8 cellular contexts compared by ENCODE assay signal in the genomic region with DNA sequence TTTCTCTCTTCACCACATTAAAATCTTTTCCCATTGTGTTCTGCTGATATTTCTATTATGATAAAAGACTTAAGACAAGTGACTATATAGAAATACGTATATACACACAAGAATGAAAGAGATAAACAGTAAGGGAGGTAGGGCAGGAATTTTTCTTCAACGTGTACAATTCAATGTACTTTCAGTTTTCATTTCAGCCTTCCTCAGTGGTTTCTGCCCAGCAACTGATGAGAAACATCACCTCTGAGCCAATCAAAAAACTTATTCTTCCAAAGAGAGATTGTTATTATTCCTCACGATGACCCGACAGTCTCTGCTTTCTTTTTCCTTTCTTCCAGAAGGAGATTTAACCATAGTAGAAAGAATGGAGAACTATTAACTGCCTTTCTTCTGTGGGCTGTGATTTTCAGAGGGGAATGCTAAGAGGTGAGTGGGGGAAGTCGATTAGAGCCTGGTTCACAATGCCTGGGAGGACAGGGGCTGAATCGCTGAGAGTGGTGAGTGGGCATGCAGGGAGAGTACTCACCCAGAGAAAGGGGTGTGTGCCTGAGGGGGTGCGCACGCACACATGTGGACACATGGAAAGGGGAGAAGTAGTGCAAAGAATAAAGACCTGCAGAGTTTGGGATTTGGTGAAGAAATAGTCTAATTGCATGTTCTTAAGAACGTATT. TPM values are rescaled to one million over a fixed set of nuclear protein-coding genes. Genes with fewer than 3 reads are reported as not detected.
DNase-seq lines count a peak whose midpoint lies in the region; ATAC-seq and TF ChIP-seq lines count a peak whose summit lies in the region.

A gene (plus strand): TSS at position 289 of the 672 bp plus-strand sequence. CDS start 3,289 bp downstream, outside the sequence.

- ATAC-seq in GM18858 (IDR thresholded peaks at IDR 0.05; ENCODE audit: unreplicated experiment) (peak; percentile 77), HG03064 (IDR thresholded peaks at IDR 0.05; ENCODE audit: low read depth, unreplicated experiment) (peak; percentile 88), WTC11 (peak; percentile 91)

- no peaks in the 10 kb centered on the region for H3K27me3 Mint-ChIP-seq in WTC11 (ENCODE audit: low read depth)

- peak within 1 kb of the TSS; percentile 96 for H3K27ac Mint-ChIP-seq in WTC11

- peaks cover 22% of the 10 kb centered on the region for H3K4me1 Mint-ChIP-seq in WTC11

- POLR2A ChIA-PET in A673 (lab: Charles Lee; ENCODE audit: low non-redundant PET), result no interaction called here
- POLR2A ChIA-PET in WTC11 (lab: Charles Lee), result no interaction called here

- H3K36me3 Mint-ChIP-seq in WTC11, result no peaks in the 10 kb centered on the region

- H3K9me3 ChIP-seq in A673 (ENCODE audit: low read depth, low read length, poor library complexity, severe bottlenecking), result no peaks in the 10 kb centered on the region

- CTCF ChIA-PET in A673 (lab: Charles Lee) (no interaction called here), WTC11 (lab: Charles Lee) (interaction anchor here (1.1 kb wide), 1 partner anchor 19 kb away, joined by 3 read pairs; a partner anchor contains a TSS)

- intact Hi-C loops in A673 (cut with micrococcal nuclease; ENCODE audit: unreplicated experiment), result no loop called here

- no peak for TF ChIP-seq CTCF in A673 (conservative IDR thresholded peaks at IDR 0.05; ENCODE audit: low read depth, low read length)
- TF ChIP-seq CTCF in WTC11 (IDR thresholded peaks at IDR 0.05), result no peak

- H3K9me3 Mint-ChIP-seq in WTC11, result no peaks in the 10 kb centered on the region

- BruUV-seq in A673 (replicated peaks; lab: Mats Ljungman, UMichigan), result TSS peak; percentile 62

- no peaks in the 10 kb centered on the region for H3K36me3 ChIP-seq in A673 (ENCODE audit: insufficient read depth, low read length, poor library complexity, severe bottlenecking)

- H3K4me1 ChIP-seq in A673 (ENCODE audit: insufficient read depth, low read length, poor library complexity, severe bottlenecking), result no peaks in the 10 kb centered on the region

- peak within 1 kb of the TSS; percentile 63 for H3K4me3 ChIP-seq in A673 (ENCODE audit: low read depth, low read length, poor library complexity, severe bottlenecking)

- DNase-seq in A673 (ENCODE audit: low spot score), result peak; percentile 85
- peak; percentile 53 for DNase-seq in NCI-H2196 treated with DMSO at 0.1 percent for 48 hours (lab: John Stamatoyannopoulos, UW; ENCODE audit: unreplicated experiment)
- DNase-seq in WTC11 (ENCODE audit: low spot score), result peak; percentile 52
- DNase-seq in central memory CD4-positive, alpha-beta T cell, result peak; percentile 80
- peak; percentile 69 for DNase-seq in iris pigment epithelial cell (ENCODE audit: low read depth)
- DNase-seq in stimulated activated CD4-positive, alpha-beta T cell treated with anti-CD3 and anti-CD28 coated beads, Interleukin-12 subunit alpha, Interleukin-12 subunit beta, amount 100 ng/mL, for 24 hours (ENCODE audit: low read depth in 2 of 2), result peak; percentile 43 to 60

- peak within 1 kb of the TSS; percentile 79 for H3K27ac ChIP-seq in A673 (ENCODE audit: low read depth, low read length, poor library complexity, severe bottlenecking)

- no peaks in the 10 kb centered on the region for H3K27me3 ChIP-seq in A673 (replicated peaks; ENCODE audit: insufficient read depth, low read depth, low read length, poor library complexity)

- peak within 1 kb of the TSS; percentile 91 for H3K4me3 Mint-ChIP-seq in WTC11

TF ChIP-seq in WTC11, 78 proteins besides CTCF, POLR2A, EP300 and RAD21:
- TF ChIP-seq ZNF423 (CRISPR knock-in tag; IDR thresholded peaks at IDR 0.05), result no peak
- no peak for TF ChIP-seq KAT7 (CRISPR knock-in tag; IDR thresholded peaks at IDR 0.05; ENCODE audit: borderline replicate concordance)
- no peak for TF ChIP-seq MYBL2 (CRISPR knock-in tag; IDR thresholded peaks at IDR 0.05)
- peak; percentile 5; the same call in 1 of the 2 replicates for TF ChIP-seq GABPB1 (CRISPR knock-in tag; IDR thresholded peaks at IDR 0.05)
TF ChIP-seq in WTC11: peak in this region for 1.

RNA-seq across cellular contexts. Expression of the gene that starts here (rescaled TPM):
- 14.2 and 14.8 TPM in 2 replicates for total RNA-seq in A673 (2021)
- 4.5 to 7.3 TPM (median 7.2 TPM) in 3 replicates for total RNA-seq in WTC11 (2021)

Comparison
In these comparisons a context has a peak if more than half of its experiments do, and no peak if none do; other contexts are left out.
1. Peak in every context shown above with its lines: DNase-seq, ATAC-seq, H3K4me3 ChIP-seq and H3K27ac ChIP-seq.